ENCODE assay signal across 2 cellular contexts in genomic region chr6:148760568-148761531, GRCh38.
TF ChIP-seq lines count a peak whose summit lies in the region.

No MANE protein-coding gene starts in this region.

TF ChIP-seq in SK-N-SH treated with all-trans-retinoic acid at 6 μM for 48 hours, 23 proteins besides CTCF, POLR2A, EP300 and RAD21 (continued from another document):
- TF ChIP-seq, protein P1, sequence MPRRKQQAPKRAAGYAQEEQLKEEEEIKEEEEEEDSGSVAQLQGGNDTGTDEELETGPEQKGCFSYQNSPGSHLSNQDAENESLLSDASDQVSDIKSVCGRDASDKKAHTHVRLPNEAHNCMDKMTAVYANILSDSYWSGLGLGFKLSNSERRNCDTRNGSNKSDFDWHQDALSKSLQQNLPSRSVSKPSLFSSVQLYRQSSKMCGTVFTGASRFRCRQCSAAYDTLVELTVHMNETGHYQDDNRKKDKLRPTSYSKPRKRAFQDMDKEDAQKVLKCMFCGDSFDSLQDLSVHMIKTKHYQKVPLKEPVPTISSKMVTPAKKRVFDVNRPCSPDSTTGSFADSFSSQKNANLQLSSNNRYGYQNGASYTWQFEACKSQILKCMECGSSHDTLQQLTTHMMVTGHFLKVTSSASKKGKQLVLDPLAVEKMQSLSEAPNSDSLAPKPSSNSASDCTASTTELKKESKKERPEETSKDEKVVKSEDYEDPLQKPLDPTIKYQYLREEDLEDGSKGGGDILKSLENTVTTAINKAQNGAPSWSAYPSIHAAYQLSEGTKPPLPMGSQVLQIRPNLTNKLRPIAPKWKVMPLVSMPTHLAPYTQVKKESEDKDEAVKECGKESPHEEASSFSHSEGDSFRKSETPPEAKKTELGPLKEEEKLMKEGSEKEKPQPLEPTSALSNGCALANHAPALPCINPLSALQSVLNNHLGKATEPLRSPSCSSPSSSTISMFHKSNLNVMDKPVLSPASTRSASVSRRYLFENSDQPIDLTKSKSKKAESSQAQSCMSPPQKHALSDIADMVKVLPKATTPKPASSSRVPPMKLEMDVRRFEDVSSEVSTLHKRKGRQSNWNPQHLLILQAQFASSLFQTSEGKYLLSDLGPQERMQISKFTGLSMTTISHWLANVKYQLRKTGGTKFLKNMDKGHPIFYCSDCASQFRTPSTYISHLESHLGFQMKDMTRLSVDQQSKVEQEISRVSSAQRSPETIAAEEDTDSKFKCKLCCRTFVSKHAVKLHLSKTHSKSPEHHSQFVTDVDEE (CRISPR knock-in tag; IDR thresholded peaks at IDR 0.05) = no peak
- TF ChIP-seq ZFP3 (CRISPR knock-in tag; IDR thresholded peaks at IDR 0.05) (no peak), ZFP30 (CRISPR knock-in tag; IDR thresholded peaks at IDR 0.05) (no peak), ZNF70 (CRISPR knock-in tag; IDR thresholded peaks at IDR 0.05) (no peak), PATZ1 (CRISPR knock-in tag; IDR thresholded peaks at IDR 0.05; ENCODE audit: borderline replicate concordance) (no peak), BACH2 (CRISPR knock-in tag; IDR thresholded peaks at IDR 0.05; ENCODE audit: borderline replicate concordance) (no peak), OSR1 (CRISPR knock-in tag; IDR thresholded peaks at IDR 0.05) (no peak), ESRRG (CRISPR knock-in tag; IDR thresholded peaks at IDR 0.05) (no peak), GLIS3 (CRISPR knock-in tag; IDR thresholded peaks at IDR 0.05) (no peak), ISL1 (CRISPR knock-in tag; IDR thresholded peaks at IDR 0.05) (no peak), TCF4 (CRISPR knock-in tag; IDR thresholded peaks at IDR 0.05; ENCODE audit: borderline replicate concordance) (no peak)
- TF ChIP-seq, protein P2, sequence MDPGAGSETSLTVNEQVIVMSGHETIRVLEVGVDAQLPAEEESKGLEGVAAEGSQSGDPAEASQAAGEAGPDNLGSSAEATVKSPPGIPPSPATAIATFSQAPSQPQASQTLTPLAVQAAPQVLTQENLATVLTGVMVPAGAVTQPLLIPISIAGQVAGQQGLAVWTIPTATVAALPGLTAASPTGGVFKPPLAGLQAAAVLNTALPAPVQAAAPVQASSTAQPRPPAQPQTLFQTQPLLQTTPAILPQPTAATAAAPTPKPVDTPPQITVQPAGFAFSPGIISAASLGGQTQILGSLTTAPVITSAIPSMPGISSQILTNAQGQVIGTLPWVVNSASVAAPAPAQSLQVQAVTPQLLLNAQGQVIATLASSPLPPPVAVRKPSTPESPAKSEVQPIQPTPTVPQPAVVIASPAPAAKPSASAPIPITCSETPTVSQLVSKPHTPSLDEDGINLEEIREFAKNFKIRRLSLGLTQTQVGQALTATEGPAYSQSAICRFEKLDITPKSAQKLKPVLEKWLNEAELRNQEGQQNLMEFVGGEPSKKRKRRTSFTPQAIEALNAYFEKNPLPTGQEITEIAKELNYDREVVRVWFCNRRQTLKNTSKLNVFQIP (CRISPR knock-in tag; IDR thresholded peaks at IDR 0.05; ENCODE audit: borderline replicate concordance, low read depth) = no peak
- TF ChIP-seq, protein P3, sequence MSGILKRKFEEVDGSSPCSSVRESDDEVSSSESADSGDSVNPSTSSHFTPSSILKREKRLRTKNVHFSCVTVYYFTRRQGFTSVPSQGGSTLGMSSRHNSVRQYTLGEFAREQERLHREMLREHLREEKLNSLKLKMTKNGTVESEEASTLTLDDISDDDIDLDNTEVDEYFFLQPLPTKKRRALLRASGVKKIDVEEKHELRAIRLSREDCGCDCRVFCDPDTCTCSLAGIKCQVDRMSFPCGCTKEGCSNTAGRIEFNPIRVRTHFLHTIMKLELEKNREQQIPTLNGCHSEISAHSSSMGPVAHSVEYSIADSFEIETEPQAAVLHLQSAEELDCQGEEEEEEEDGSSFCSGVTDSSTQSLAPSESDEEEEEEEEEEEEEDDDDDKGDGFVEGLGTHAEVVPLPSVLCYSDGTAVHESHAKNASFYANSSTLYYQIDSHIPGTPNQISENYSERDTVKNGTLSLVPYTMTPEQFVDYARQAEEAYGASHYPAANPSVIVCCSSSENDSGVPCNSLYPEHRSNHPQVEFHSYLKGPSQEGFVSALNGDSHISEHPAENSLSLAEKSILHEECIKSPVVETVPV (CRISPR knock-in tag; IDR thresholded peaks at IDR 0.05) = no peak
TF ChIP-seq in SK-N-SH treated with all-trans-retinoic acid at 6 μM for 48 hours: peak in this region for 0.

TF ChIP-seq in GM12878, 131 proteins besides CTCF, POLR2A, EP300 and RAD21 (continued from another document and continues in another):
- TF ChIP-seq RELB (IDR thresholded peaks at IDR 0.05; ENCODE audit: low read depth) (0 out of 2 replicates have a peak, but pooled peaks have one; percentile 53), SRF (IDR thresholded peaks at IDR 0.05; ENCODE audit: low read depth in 2 of 2, low read length in 2 of 2) (no peak), SUPT20H (IDR thresholded peaks at IDR 0.05; ENCODE audit: borderline replicate concordance, control insufficient read depth, low read depth, low read length) (no peak), ASH2L (IDR thresholded peaks at IDR 0.05; ENCODE audit: borderline replicate concordance, low read depth) (no peak), STAT3 (IDR thresholded peaks at IDR 0.05; ENCODE audit: low read depth, low read length) (no peak), BRCA1 (IDR thresholded peaks at IDR 0.05; ENCODE audit: low read depth, low read length) (no peak), CHD2 (IDR thresholded peaks at IDR 0.05; ENCODE audit: borderline replicate concordance, low read depth, low read length) (no peak), SREBF1 (IDR thresholded peaks at IDR 0.05; ENCODE audit: low read length) (no peak), RAD51 (IDR thresholded peaks at IDR 0.05) (no peak), JUND (IDR thresholded peaks at IDR 0.05; ENCODE audit: low read depth, low read length) (no peak), HDGF (IDR thresholded peaks at IDR 0.05) (no peak), CREM (IDR thresholded peaks at IDR 0.05; ENCODE audit: low read depth) (0 out of 2 replicates have a peak, but pooled peaks have one; percentile 3), MYB (IDR thresholded peaks at IDR 0.05; ENCODE audit: borderline replicate concordance, low read depth, low read length) (no peak), FOS (IDR thresholded peaks at IDR 0.05; ENCODE audit: borderline replicate concordance, extremely low read depth, insufficient read length) (no peak), KLF5 (IDR thresholded peaks at IDR 0.05; ENCODE audit: partially characterized antibody) (peak; percentile 58), WRNIP1 (IDR thresholded peaks at IDR 0.05; ENCODE audit: borderline replicate concordance, low read depth, low read length) (no peak), SKIL (IDR thresholded peaks at IDR 0.05; ENCODE audit: low read depth, poor library complexity, severe bottlenecking) (no peak), ZNF384 (IDR thresholded peaks at IDR 0.05; ENCODE audit: borderline replicate concordance, low read depth, low read length) (peak; percentile 61), MEF2B (IDR thresholded peaks at IDR 0.05; ENCODE audit: partially characterized antibody, poor library complexity, severe bottlenecking) (peak; percentile 96), SMAD5 (IDR thresholded peaks at IDR 0.05; ENCODE audit: low read depth) (no peak), GATAD2B (conservative IDR thresholded peaks at IDR 0.05; ENCODE audit: low read depth) (peak; percentile 72; the same call in 1 of the 2 replicates), ZNF207 (IDR thresholded peaks at IDR 0.05; ENCODE audit: borderline replicate concordance) (peak; percentile 15; the same call in 1 of the 2 replicates), MLLT1 (IDR thresholded peaks at IDR 0.05) (peak; percentile 69), MXI1 (IDR thresholded peaks at IDR 0.05; ENCODE audit: low read depth, low read length) (no peak; the same call in 1 of the 2 replicates), RBBP5 (conservative IDR thresholded peaks at IDR 0.05) (no peak), CBX5 (IDR thresholded peaks at IDR 0.05; ENCODE audit: low read depth) (peak; percentile 74; the same call in 1 of the 2 replicates)
- TF ChIP-seq, protein P4, sequence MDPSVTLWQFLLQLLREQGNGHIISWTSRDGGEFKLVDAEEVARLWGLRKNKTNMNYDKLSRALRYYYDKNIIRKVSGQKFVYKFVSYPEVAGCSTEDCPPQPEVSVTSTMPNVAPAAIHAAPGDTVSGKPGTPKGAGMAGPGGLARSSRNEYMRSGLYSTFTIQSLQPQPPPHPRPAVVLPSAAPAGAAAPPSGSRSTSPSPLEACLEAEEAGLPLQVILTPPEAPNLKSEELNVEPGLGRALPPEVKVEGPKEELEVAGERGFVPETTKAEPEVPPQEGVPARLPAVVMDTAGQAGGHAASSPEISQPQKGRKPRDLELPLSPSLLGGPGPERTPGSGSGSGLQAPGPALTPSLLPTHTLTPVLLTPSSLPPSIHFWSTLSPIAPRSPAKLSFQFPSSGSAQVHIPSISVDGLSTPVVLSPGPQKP (IDR thresholded peaks at IDR 0.05; ENCODE audit: low read depth, low read length) = no peak
- TF ChIP-seq, protein P5, sequence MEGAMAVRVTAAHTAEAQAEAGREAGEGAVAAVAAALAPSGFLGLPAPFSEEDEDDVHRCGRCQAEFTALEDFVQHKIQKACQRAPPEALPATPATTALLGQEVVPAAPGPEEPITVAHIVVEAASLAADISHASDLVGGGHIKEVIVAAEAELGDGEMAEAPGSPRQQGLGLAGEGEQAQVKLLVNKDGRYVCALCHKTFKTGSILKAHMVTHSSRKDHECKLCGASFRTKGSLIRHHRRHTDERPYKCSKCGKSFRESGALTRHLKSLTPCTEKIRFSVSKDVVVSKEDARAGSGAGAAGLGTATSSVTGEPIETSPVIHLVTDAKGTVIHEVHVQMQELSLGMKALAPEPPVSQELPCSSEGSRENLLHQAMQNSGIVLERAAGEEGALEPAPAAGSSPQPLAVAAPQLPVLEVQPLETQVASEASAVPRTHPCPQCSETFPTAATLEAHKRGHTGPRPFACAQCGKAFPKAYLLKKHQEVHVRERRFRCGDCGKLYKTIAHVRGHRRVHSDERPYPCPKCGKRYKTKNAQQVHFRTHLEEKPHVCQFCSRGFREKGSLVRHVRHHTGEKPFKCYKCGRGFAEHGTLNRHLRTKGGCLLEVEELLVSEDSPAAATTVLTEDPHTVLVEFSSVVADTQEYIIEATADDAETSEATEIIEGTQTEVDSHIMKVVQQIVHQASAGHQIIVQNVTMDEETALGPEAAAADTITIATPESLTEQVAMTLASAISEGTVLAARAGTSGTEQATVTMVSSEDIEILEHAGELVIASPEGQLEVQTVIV (IDR thresholded peaks at IDR 0.05; ENCODE audit: borderline replicate concordance, partially characterized antibody) = no peak
- TF ChIP-seq, protein P6, sequence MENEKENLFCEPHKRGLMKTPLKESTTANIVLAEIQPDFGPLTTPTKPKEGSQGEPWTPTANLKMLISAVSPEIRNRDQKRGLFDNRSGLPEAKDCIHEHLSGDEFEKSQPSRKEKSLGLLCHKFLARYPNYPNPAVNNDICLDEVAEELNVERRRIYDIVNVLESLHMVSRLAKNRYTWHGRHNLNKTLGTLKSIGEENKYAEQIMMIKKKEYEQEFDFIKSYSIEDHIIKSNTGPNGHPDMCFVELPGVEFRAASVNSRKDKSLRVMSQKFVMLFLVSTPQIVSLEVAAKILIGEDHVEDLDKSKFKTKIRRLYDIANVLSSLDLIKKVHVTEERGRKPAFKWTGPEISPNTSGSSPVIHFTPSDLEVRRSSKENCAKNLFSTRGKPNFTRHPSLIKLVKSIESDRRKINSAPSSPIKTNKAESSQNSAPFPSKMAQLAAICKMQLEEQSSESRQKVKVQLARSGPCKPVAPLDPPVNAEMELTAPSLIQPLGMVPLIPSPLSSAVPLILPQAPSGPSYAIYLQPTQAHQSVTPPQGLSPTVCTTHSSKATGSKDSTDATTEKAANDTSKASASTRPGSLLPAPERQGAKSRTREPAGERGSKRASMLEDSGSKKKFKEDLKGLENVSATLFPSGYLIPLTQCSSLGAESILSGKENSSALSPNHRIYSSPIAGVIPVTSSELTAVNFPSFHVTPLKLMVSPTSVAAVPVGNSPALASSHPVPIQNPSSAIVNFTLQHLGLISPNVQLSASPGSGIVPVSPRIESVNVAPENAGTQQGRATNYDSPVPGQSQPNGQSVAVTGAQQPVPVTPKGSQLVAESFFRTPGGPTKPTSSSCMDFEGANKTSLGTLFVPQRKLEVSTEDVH (IDR thresholded peaks at IDR 0.05; ENCODE audit: low read depth, partially characterized antibody) = no peak
